12 cellular contexts compared by ENCODE assay signal in genomic region chr7:4667776-4668509, GRCh38. TPM values are rescaled to one million over a fixed set of nuclear protein-coding genes. Genes with fewer than 3 reads are reported as not detected.
DNase-seq lines count a peak whose midpoint lies in the region; ATAC-seq and TF ChIP-seq lines count a peak whose summit lies in the region.
"Had no signal": no experiment of that assay in that cellular context is flagged by ENCODE, and none has a peak within 500 bp of the region (broad histone marks: within the 10 kb centered on the region; RNA-seq: fewer than 3 reads in every experiment).

No MANE protein-coding gene starts in this region.

- peak overlapping the region; percentile 48 to 52 for H3K18ac ChIP-seq in mesenchymal stem cell (ENCODE audit: low read depth in 1 of 2, low read length in 2 of 2)

- H3K9me3 ChIP-seq in mesenchymal stem cell (ENCODE audit: control insufficient read depth, low read length): no peaks in the 10 kb centered on the region
- H3K9me3 ChIP-seq in colonic mucosa: no peaks in the 10 kb centered on the region

- H3K14ac ChIP-seq in mesenchymal stem cell (ENCODE audit: low read length in 2 of 2): peak overlapping the region in 1 of 2 experiments; percentile 83

- H2BK15ac ChIP-seq in mesenchymal stem cell (ENCODE audit: low read depth, poor library complexity, severe bottlenecking): no peak overlapping the region

- H3K4ac ChIP-seq in mesenchymal stem cell (ENCODE audit: low read depth in 1 of 2, low read length in 2 of 2): no peak overlapping the region

- ATAC-seq in left cardiac atrium: peak in 1 of 2 donors; percentile 14
- no peak for ATAC-seq in GM21786 (IDR thresholded peaks at IDR 0.05; ENCODE audit: unreplicated experiment)

- no peak overlapping the region for H4K91ac ChIP-seq in mesenchymal stem cell (ENCODE audit: low read length)

- H2AK5ac ChIP-seq in mesenchymal stem cell (ENCODE audit: low read length, severe bottlenecking): no peak overlapping the region

- H4K8ac ChIP-seq in mesenchymal stem cell (ENCODE audit: low read length): no peak overlapping the region

- TF ChIP-seq CTCF in colonic mucosa (IDR thresholded peaks at IDR 0.05): no peak

- no peaks in the 10 kb centered on the region for H3K27me3 ChIP-seq in mesenchymal stem cell (ENCODE audit: control insufficient read depth in 1 of 2, insufficient read depth in 1 of 2, low read length in 2 of 2)
- no peaks in the 10 kb centered on the region for H3K27me3 ChIP-seq in colonic mucosa

- no peak overlapping the region for H2AFZ ChIP-seq in mesenchymal stem cell (ENCODE audit: low read depth, low read length)
- H2AFZ ChIP-seq: PC-9 had no signal

- peak overlapping the region; percentile 66 for H2BK5ac ChIP-seq in mesenchymal stem cell (ENCODE audit: low read depth, low read length, poor library complexity, severe bottlenecking)

- H2BK120ac ChIP-seq in mesenchymal stem cell (ENCODE audit: low read depth, low read length): no peak overlapping the region

- H3K79me1 ChIP-seq in mesenchymal stem cell (replicated peaks; ENCODE audit: low read length, poor library complexity, severe bottlenecking): no peaks in the 10 kb centered on the region

- H3K4me2 ChIP-seq in mesenchymal stem cell (ENCODE audit: low read length, poor library complexity, severe bottlenecking): peak overlapping the region; percentile 35
- H3K4me2 ChIP-seq: PC-9 had no signal

- DNase-seq in left cardiac atrium: peak; percentile 17
- DNase-seq in cardiac septum (ENCODE audit: low spot score): no peak
- DNase-seq in astrocyte of the hippocampus (ENCODE audit: low read depth, low spot score): peak; percentile 97
- peak; percentile 74 for DNase-seq in mesenchymal stem cell
- DNase-seq in retina: no peak
- DNase-seq in NCI-H1694 (lab: John Stamatoyannopoulos, UW): no peak
- DNase-seq in colonic mucosa: no peak
- DNase-seq: activated T-cell treated with anti-CD3 and anti-CD28 coated beads, Interleukin-2, amount 50 U/mL, for 24 hours; mesendoderm; PC-9 had no signal

- peak overlapping the region; percentile 99 for H3K27ac ChIP-seq in mesenchymal stem cell (ENCODE audit: low read length, poor library complexity, severe bottlenecking)
- H3K27ac ChIP-seq in colonic mucosa: no peak overlapping the region
- H3K27ac ChIP-seq: PC-9 had no signal

- peak overlapping the region in 1 of 2 experiments; percentile 60 for H3K23ac ChIP-seq in mesenchymal stem cell (ENCODE audit: low read length in 2 of 2)

- H3K9ac ChIP-seq in mesenchymal stem cell (ENCODE audit: low read length) (peak overlapping the region; percentile 45), colonic mucosa (ENCODE audit: low read depth in 2 of 2, low read length in 2 of 2) (no peak overlapping the region)

- intact Hi-C loops in left cardiac atrium (cut with DNase I): no loop called here
- intact Hi-C loops in cardiac septum (cut with DNase I): no loop called here
- intact Hi-C loops in colonic mucosa (cut with DNase I): no loop called here

- WGBS in mesenchymal stem cell: 50% methylated on average over 18 of the region's 19 CpGs

- peak overlapping the region in 1 of 2 experiments; percentile 80 for H2BK12ac ChIP-seq in mesenchymal stem cell (ENCODE audit: low read length in 2 of 2)

- H3K4me3 ChIP-seq in mesenchymal stem cell (ENCODE audit: insufficient read depth in 1 of 2, low read depth in 1 of 2, low read length in 2 of 2) (no peak overlapping the region), colonic mucosa (no peak overlapping the region)
- H3K4me3 ChIP-seq: PC-9, skin epidermis had no signal

- H3K4me1 ChIP-seq in mesenchymal stem cell (ENCODE audit: control insufficient read depth, insufficient read depth, low read depth, low read length) (peaks cover 17% of the 10 kb centered on the region), colonic mucosa (no peaks in the 10 kb centered on the region)

- no peaks in the 10 kb centered on the region for H3K36me3 ChIP-seq in mesenchymal stem cell (ENCODE audit: control insufficient read depth in 1 of 2, insufficient read depth in 2 of 2, low read depth in 1 of 2, low read length in 2 of 2)
- no peaks in the 10 kb centered on the region for H3K36me3 ChIP-seq in colonic mucosa

RNA-seq across cellular contexts. Expression of gene FOXK1, which starts 14.2 kb away (rescaled TPM):
- total RNA-seq in left cardiac atrium: 10 to 100 TPM; 17.5 to 22.1 TPM
- total RNA-seq in cardiac septum: 29.7 TPM
- polyA plus RNA-seq in mesenchymal stem cell (2013, experiment 1 of 2): 12.9 TPM
- 12.3 TPM for polyA plus RNA-seq in mesenchymal stem cell (2013, experiment 2 of 2)
- total RNA-seq in colonic mucosa: 10 to 100 TPM; 29.6 to 30.8 TPM

Comparison
In these comparisons a context has a peak if more than half of its experiments do, and no peak if none do; other contexts are left out.
1. DNase-seq: peak in left cardiac atrium (single experiment), astrocyte of the hippocampus (single experiment) and mesenchymal stem cell (single experiment); none in cardiac septum (single experiment), retina (single experiment), NCI-H1694 (single experiment) and colonic mucosa (single experiment).